Comparison of ENCODE assay signal across 20 cellular contexts in genomic region chr10:16893664-16894063, GRCh38.
"Had no signal": no experiment of that assay in that cellular context is flagged by ENCODE, and none has a peak within 500 bp of the region (broad histone marks: within the 10 kb centered on the region; RNA-seq: fewer than 3 reads in every experiment).

No MANE protein-coding gene starts in this region.

- DNase-seq: activated CD4-positive, alpha-beta T cell treated with anti-CD3 and anti-CD28 coated beads, Interleukin-2, amount 50 U/mL, for 48 hours; activated CD4-positive, CD25-positive, alpha-beta regulatory T cell treated with anti-CD3 and anti-CD28 coated beads, Interleukin-2, amount 50 U/mL, for 72 hours; activated CD8-positive, alpha-beta memory T cell treated with anti-CD3 and anti-CD28 coated beads, Interleukin-2, amount 10 ng/mL, durations not matched to agents 7 days and 5 days; activated gamma-delta T cell treated with Interleukin-2 at 50 U/mL for 16 hours; activated naive CD8-positive, alpha-beta T cell treated with anti-CD3 and anti-CD28 coated beads for 36 hours; activated T-cell treated with anti-CD3 and anti-CD28 coated beads, Interleukin-2, amount 50 U/mL, for 4 hours; anterior cingulate cortex; dorsolateral prefrontal cortex; foreskin fibroblast; glutamatergic neuron; immature natural killer cell; left colon; mesenchymal stem cell; occipital lobe; sigmoid colon; stimulated activated naive CD4-positive, alpha-beta T cell treated with Interleukin-2 at 50 U/mL for 16 hours; trophoblast cell had no signal

- ATAC-seq: activated CD8-positive, alpha-beta memory T cell treated with anti-CD3 and anti-CD28 coated beads, Interleukin-2, amount 10 ng/mL, durations not matched to agents 7 days and 5 days; activated T-cell treated with anti-CD3 and anti-CD28 coated beads, Interleukin-2, amount 50 U/mL, for 4 hours; left colon; natural killer cell treated with Interleukin-12 subunit alpha and Interleukin-12 subunit beta and Interleukin-15 and Interleukin-18, amount 100 ng/mL, for 72 hours had no signal

- H3K27me3 ChIP-seq: esophagus muscularis mucosa, sigmoid colon had no signal

- H3K27ac ChIP-seq: dorsolateral prefrontal cortex, esophagus muscularis mucosa, prostate gland, sigmoid colon had no signal

- H3K4me1 ChIP-seq: prostate gland had no signal

- H3K4me3 ChIP-seq: dorsolateral prefrontal cortex, esophagus muscularis mucosa, prostate gland, sigmoid colon had no signal

- H3K36me3 ChIP-seq: esophagus muscularis mucosa, prostate gland, sigmoid colon had no signal

- H3K9me3 ChIP-seq: esophagus muscularis mucosa, prostate gland, sigmoid colon had no signal
